21 cellular contexts compared by ENCODE assay signal in the genomic region with DNA sequence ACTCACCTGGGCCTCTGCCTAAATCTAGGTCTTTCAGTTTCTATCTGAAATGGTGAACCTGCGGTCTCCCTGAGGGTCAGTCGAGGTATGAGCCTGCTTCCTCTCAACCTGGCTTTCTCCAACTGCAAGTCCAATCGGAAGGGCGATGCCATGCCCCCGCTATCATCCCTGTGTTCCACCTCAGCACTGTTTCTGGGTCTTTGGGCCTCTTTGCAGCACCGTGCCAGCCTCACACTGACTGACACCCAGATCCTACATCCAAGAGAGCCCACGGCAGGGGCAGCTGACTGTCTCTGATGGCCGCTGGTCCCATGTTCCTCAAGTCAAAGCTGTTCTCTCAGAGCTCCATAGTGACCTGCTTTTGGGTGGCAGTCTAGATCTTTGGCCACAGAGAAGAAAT.
DNase-seq lines count a peak whose midpoint lies in the region; ATAC-seq, FAIRE-seq and TF ChIP-seq lines count a peak whose summit lies in the region.
"Had no signal": no experiment of that assay in that cellular context is flagged by ENCODE, and none has a peak within 500 bp of the region (broad histone marks: within the 10 kb centered on the region; RNA-seq: fewer than 3 reads in every experiment).

No MANE protein-coding gene starts in this region.

- FAIRE-seq in D721Med (lab: Jason Lieb, UNC): no peak
- FAIRE-seq: GM12892, GM18507, H54 had no signal

- TF ChIP-seq CTCF in spleen (IDR thresholded peaks at IDR 0.05 in 8 of 11, conservative IDR thresholded peaks at IDR 0.05 in 3 of 11) (no peak), D721Med (IDR thresholded peaks at IDR 0.05; ENCODE audit: insufficient read depth, missing control alignments) (no peak)

- H3K27me3 ChIP-seq in spleen (replicated peaks in 1 of 7): peaks cover 0 to 47% (median 0%) of the 10 kb centered on the region in 7 donors
- H3K27me3 ChIP-seq in GM23248 (replicated peaks; ENCODE audit: insufficient read depth): peaks cover 26% of the 10 kb centered on the region
- H3K27me3 ChIP-seq: BLaER1 had no signal

- no peak overlapping the region for H3K4me3 ChIP-seq in spleen
- H3K4me3 ChIP-seq in GM23248: no peak overlapping the region
- H3K4me3 ChIP-seq: BLaER1, GM23338 had no signal

- H3K9me3 ChIP-seq in spleen (no peaks in the 10 kb centered on the region), GM23248 (ENCODE audit: low read depth) (no peaks in the 10 kb centered on the region)
- H3K9me3 ChIP-seq: BLaER1 had no signal

- WGBS in spleen, 5 donors: 84 to 92% (median 90%) methylated on average over 8 of the region's 8 CpGs
- WGBS in GM23248 (ENCODE audit: low coverage in 1 of 2, low lambda C conversion rate in 2 of 2, missing lambda C conversion rate in 2 of 2), 2 experiments: 43 to 53% methylated on average over 8 of the region's 8 CpGs

- H3K27ac ChIP-seq in spleen (no peak overlapping the region), GM23248 (no peak overlapping the region)
- H3K27ac ChIP-seq: BLaER1, HL-60 had no signal

- no peak overlapping the region for H3K9ac ChIP-seq in GM23248
- H3K9ac ChIP-seq: BLaER1 had no signal

- H4K20me1 ChIP-seq in GM23248 (ENCODE audit: insufficient read depth): no peaks in the 10 kb centered on the region
- H4K20me1 ChIP-seq: BLaER1 had no signal

- in situ Hi-C loops in GM23248 (cut with MboI): no loop called here

- intact Hi-C loops in cardiac septum (cut with DNase I): no loop called here
- intact Hi-C loops in left ventricle myocardium superior (cut with micrococcal nuclease): no loop called here
- intact Hi-C loops in spleen (cut with DNase I; ENCODE audit: low total_unique reads): no loop called here

- no peaks in the 10 kb centered on the region for H3K79me2 ChIP-seq in GM23248 (ENCODE audit: insufficient read depth)

- no peak overlapping the region for H2AFZ ChIP-seq in GM23248
- H2AFZ ChIP-seq: GM23338 had no signal

- H3F3A ChIP-seq in GM23248 (ENCODE audit: insufficient read depth): no peaks in the 10 kb centered on the region

- ATAC-seq in left ventricle myocardium superior: no peak
- ATAC-seq: HCT116 had no signal

- H3K9me2 ChIP-seq in GM23248 (ENCODE audit: insufficient read depth): no peaks in the 10 kb centered on the region

- no peak for TF ChIP-seq POLR2A in spleen (IDR thresholded peaks at IDR 0.05)

- H3K36me3 ChIP-seq in spleen: no peaks in the 10 kb centered on the region
- no peaks in the 10 kb centered on the region for H3K36me3 ChIP-seq in GM23248 (ENCODE audit: low read depth)
- H3K36me3 ChIP-seq: BLaER1 had no signal

- DNase-seq in cardiac septum (ENCODE audit: low spot score): peak; percentile 15
- DNase-seq in left ventricle myocardium superior: no peak
- DNase-seq in islet precursor cell: peak; percentile 43
- peak; percentile 40 for DNase-seq in spleen
- no peak for DNase-seq in EL
- no peak for DNase-seq in D721Med (ENCODE audit: insufficient read length, low spot score)
- no peak for DNase-seq in GM23248
- DNase-seq: 8988T; Calu3; CD4-positive, alpha-beta memory T cell; DMS 273 treated with DMSO at 0.1 percent for 48 hours; DMS53; GDM1; HFFc6 had no signal

- H3K4me1 ChIP-seq in spleen: peaks cover 0 to 3% (median 0%) of the 10 kb centered on the region in 6 donors
- H3K4me1 ChIP-seq in GM23248 (ENCODE audit: insufficient read depth): no peaks in the 10 kb centered on the region

- no peak overlapping the region for H3K4me2 ChIP-seq in GM23248 (ENCODE audit: unreplicated experiment)
- H3K4me2 ChIP-seq: BLaER1, GM23338 had no signal

Comparison
In these comparisons a context has a peak if more than half of its experiments do, and no peak if none do; other contexts are left out.
1. DNase-seq: peak in cardiac septum (single experiment), islet precursor cell (single experiment) and spleen (single experiment); none in left ventricle myocardium superior (single experiment), EL (single experiment), D721Med (single experiment) and GM23248 (single experiment).